3 cellular contexts compared by ENCODE assay signal in genomic region chr2:159714586-159714930, GRCh38.
TF ChIP-seq lines count a peak whose summit lies in the region.

No MANE protein-coding gene starts in this region.

TF ChIP-seq in SK-N-SH, 30 proteins besides CTCF, POLR2A, EP300 and RAD21 (continued from another document):
- TF ChIP-seq USF1 (IDR thresholded peaks at IDR 0.05; ENCODE audit: borderline replicate concordance, low read depth), result no peak
- TF ChIP-seq GABPA (IDR thresholded peaks at IDR 0.05; ENCODE audit: low read depth), result no peak
- no peak for TF ChIP-seq FOXJ3 (CRISPR knock-in tag; IDR thresholded peaks at IDR 0.05)
- no peak for TF ChIP-seq FOXM1 (IDR thresholded peaks at IDR 0.05; ENCODE audit: low read depth)
- TF ChIP-seq IRF3 (IDR thresholded peaks at IDR 0.05; ENCODE audit: low read depth, low read length), result no peak
- TF ChIP-seq RFX5 (IDR thresholded peaks at IDR 0.05; ENCODE audit: low read length), result no peak
- TF ChIP-seq RXRA (IDR thresholded peaks at IDR 0.05; ENCODE audit: borderline replicate concordance, low read depth), result no peak
- TF ChIP-seq JUND (IDR thresholded peaks at IDR 0.05), result no peak
- no peak for TF ChIP-seq TAF1 (IDR thresholded peaks at IDR 0.05; ENCODE audit: borderline replicate concordance, low read depth, low read length)
- no peak for TF ChIP-seq MAX (IDR thresholded peaks at IDR 0.05; ENCODE audit: low read depth)
- no peak for TF ChIP-seq CHD2 (IDR thresholded peaks at IDR 0.05; ENCODE audit: low read length, partially characterized antibody)
- TF ChIP-seq NFIC (IDR thresholded peaks at IDR 0.05; ENCODE audit: borderline replicate concordance), result no peak
- no peak for TF ChIP-seq TEAD4 (IDR thresholded peaks at IDR 0.05; ENCODE audit: borderline replicate concordance, insufficient read depth)
- TF ChIP-seq SIN3A (IDR thresholded peaks at IDR 0.05; ENCODE audit: borderline replicate concordance, low read depth, low read length), result no peak
- no peak for TF ChIP-seq SMC3 (IDR thresholded peaks at IDR 0.05; ENCODE audit: low read depth, low read length)
- TF ChIP-seq MXI1 (IDR thresholded peaks at IDR 0.05; ENCODE audit: low read depth, low read length), result no peak
- TF ChIP-seq POLR2AphosphoS5 (IDR thresholded peaks at IDR 0.05; ENCODE audit: low read depth, low read length), result no peak
- no peak for TF ChIP-seq GATA2 (CRISPR knock-in tag; IDR thresholded peaks at IDR 0.05)

TF ChIP-seq in SK-N-SH treated with all-trans-retinoic acid at 6 μM for 48 hours, 23 proteins besides CTCF, POLR2A, EP300 and RAD21 (continued from another document):
- TF ChIP-seq ARNTL (CRISPR knock-in tag; IDR thresholded peaks at IDR 0.05; ENCODE audit: borderline replicate concordance, low read depth) (no peak), SNAI2 (CRISPR knock-in tag; IDR thresholded peaks at IDR 0.05) (no peak), CREB5 (CRISPR knock-in tag; IDR thresholded peaks at IDR 0.05; ENCODE audit: low read depth) (no peak), RARB (CRISPR knock-in tag; IDR thresholded peaks at IDR 0.05) (no peak), BACH2 (CRISPR knock-in tag; IDR thresholded peaks at IDR 0.05; ENCODE audit: borderline replicate concordance) (no peak), TOX (CRISPR knock-in tag; IDR thresholded peaks at IDR 0.05; ENCODE audit: borderline replicate concordance) (no peak), TSHZ2 (CRISPR knock-in tag; IDR thresholded peaks at IDR 0.05) (no peak)

TF ChIP-seq in endothelial cell of umbilical vein, 7 proteins besides CTCF, POLR2A, EP300 and RAD21 (continued from another document):
- TF ChIP-seq POLR2AphosphoS5 (IDR thresholded peaks at IDR 0.05; ENCODE audit: insufficient read depth, low read depth, low read length), result no peak
- TF ChIP-seq MYC (IDR thresholded peaks at IDR 0.05; ENCODE audit: low read depth, low read length), result no peak
- no peak for TF ChIP-seq FOS (IDR thresholded peaks at IDR 0.05; ENCODE audit: borderline replicate concordance, insufficient read depth, low read length)
- no peak for TF ChIP-seq MAX (IDR thresholded peaks at IDR 0.05; ENCODE audit: insufficient read depth, insufficient read length)
